In genomic region chr3:17583530-17583929, GRCh38 we compare ENCODE assay signal across 18 cellular contexts.
DNase-seq lines count a peak whose midpoint lies in the region; ATAC-seq and TF ChIP-seq lines count a peak whose summit lies in the region.
"Had no signal": no experiment of that assay in that cellular context is flagged by ENCODE, and none has a peak within 500 bp of the region (broad histone marks: within the 10 kb centered on the region; RNA-seq: fewer than 3 reads in every experiment).

No MANE protein-coding gene starts in this region.

- H3K4me3 Mint-ChIP-seq in activated CD4-positive, alpha-beta T cell treated with anti-CD3 and anti-CD28 coated beads for 36 hours = no peak overlapping the region
- H3K4me3 Mint-ChIP-seq: CD8-positive, alpha-beta T cell had no signal

- H3K4me1 Mint-ChIP-seq in activated CD4-positive, alpha-beta T cell treated with anti-CD3 and anti-CD28 coated beads for 36 hours = peaks cover 9% of the 10 kb centered on the region

- DNase-seq in NOMO-1 treated with DMSO at 0.1 percent for 48 hours (lab: John Stamatoyannopoulos, UW; ENCODE audit: unreplicated experiment) (peak; percentile 11), NOMO-1 treated with dmso at 0.1 percent for 144 hours (lab: John Stamatoyannopoulos, UW; ENCODE audit: unreplicated experiment) (no peak), SKM-1 (lab: John Stamatoyannopoulos, UW; ENCODE audit: unreplicated experiment) (peak; percentile 59), fibroblast of pulmonary artery (ENCODE audit: low read depth) (peak; percentile 25), NCI-H524 (lab: John Stamatoyannopoulos, UW) (no peak), KBM-7 (no peak)
- no peak for DNase-seq in activated CD4-positive, alpha-beta T cell treated with anti-CD3 and anti-CD28 coated beads for 36 hours
- DNase-seq: CD8-positive, alpha-beta T cell; DMS79; KG1; NCI-H1105 treated with DMSO at 0.1 percent for 48 hours; NCI-H1694 treated with DMSO at 0.1 percent for 48 hours; NCI-H446; NK-92 treated with Interleukin-12 subunit alpha and Interleukin-12 subunit beta, amount 100 ng/mL, for 24 hours; PC-9 had no signal

- POLR2A ChIA-PET in activated CD4-positive, alpha-beta T cell treated with anti-CD3 and anti-CD28 coated beads for 36 hours (lab: Charles Lee) = no interaction called here

- in situ Hi-C loops in KBM-7 (cut with MboI; ENCODE audit: low pct_unique_long_range_greater_than_20kb, low sequenced_read_pairs) = no loop called here

- no peak overlapping the region for H3K27ac Mint-ChIP-seq in activated CD4-positive, alpha-beta T cell treated with anti-CD3 and anti-CD28 coated beads for 36 hours
- H3K27ac Mint-ChIP-seq: CD8-positive, alpha-beta T cell had no signal

- H3K36me3 Mint-ChIP-seq in activated CD4-positive, alpha-beta T cell treated with anti-CD3 and anti-CD28 coated beads for 36 hours (ENCODE audit: low read depth) = peaks cover 4% of the 10 kb centered on the region

- no peaks in the 10 kb centered on the region for H3K27me3 Mint-ChIP-seq in activated CD4-positive, alpha-beta T cell treated with anti-CD3 and anti-CD28 coated beads for 36 hours

- TF ChIP-seq CTCF in fibroblast of pulmonary artery (IDR thresholded peaks at IDR 0.05; ENCODE audit: low read length, missing control alignments) = no peak

- H3K9me3 Mint-ChIP-seq in activated CD4-positive, alpha-beta T cell treated with anti-CD3 and anti-CD28 coated beads for 36 hours (ENCODE audit: low read depth) = no peaks in the 10 kb centered on the region
- H3K9me3 Mint-ChIP-seq: CD8-positive, alpha-beta T cell had no signal

- H3K4me3 ChIP-seq in fibroblast of pulmonary artery (replicated peaks; ENCODE audit: low read depth, low read length) = no peak overlapping the region
- H3K4me3 ChIP-seq: BLaER1, PC-9 had no signal

- CTCF ChIA-PET in activated CD4-positive, alpha-beta T cell treated with anti-CD3 and anti-CD28 coated beads for 36 hours (lab: Charles Lee) = no interaction called here

- no peak for ATAC-seq in GM21447 (IDR thresholded peaks at IDR 0.05; ENCODE audit: unreplicated experiment)
- ATAC-seq in activated CD4-positive, alpha-beta T cell treated with anti-CD3 and anti-CD28 coated beads for 36 hours = no peak
- ATAC-seq: CD8-positive, alpha-beta T cell; HCT116 had no signal

- intact Hi-C loops in activated CD4-positive, alpha-beta T cell treated with anti-CD3 and anti-CD28 coated beads for 36 hours (cut with DNase I, micrococcal nuclease) = no loop called here

Comparison
In these comparisons a context has a peak if more than half of its experiments do, and no peak if none do; other contexts are left out.
1. DNase-seq: peak in NOMO-1 treated with DMSO at 0.1 percent for 48 hours (single experiment), SKM-1 (single experiment) and fibroblast of pulmonary artery (single experiment); none in NOMO-1 treated with dmso at 0.1 percent for 144 hours (single experiment), NCI-H524 (0 of 2), activated CD4-positive, alpha-beta T cell treated with anti-CD3 and anti-CD28 coated beads for 36 hours (single experiment) and KBM-7 (single experiment).